19 cellular contexts compared by ENCODE assay signal in the genomic region with DNA sequence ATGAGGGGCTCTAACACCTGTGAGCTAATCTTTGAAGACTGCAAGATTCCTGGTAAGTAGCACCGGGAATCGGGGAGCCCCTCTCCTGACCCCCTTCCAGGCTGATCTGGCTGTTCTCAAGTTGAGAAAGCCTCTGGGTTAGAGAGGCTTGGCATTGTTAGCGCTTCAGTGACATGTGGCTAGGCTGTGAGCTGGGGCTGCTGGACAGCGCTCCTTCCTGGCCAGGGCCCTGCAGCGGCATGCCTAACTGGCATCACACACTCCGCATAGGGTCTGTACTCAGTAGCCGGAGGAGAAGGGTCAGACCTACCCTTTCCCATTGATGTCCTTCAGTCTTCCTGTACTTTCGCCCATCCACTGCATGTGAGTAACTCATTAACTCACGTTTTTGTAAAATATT. TPM values are rescaled to one million over a fixed set of nuclear protein-coding genes. Genes with fewer than 3 reads are reported as not detected.
"Had no signal": no experiment of that assay in that cellular context is flagged by ENCODE, and none has a peak within 500 bp of the region (broad histone marks: within the 10 kb centered on the region; RNA-seq: fewer than 3 reads in every experiment).

No MANE protein-coding gene starts in this region.

- H3K4me3 Mint-ChIP-seq: endodermal cell; naive thymus-derived CD4-positive, alpha-beta T cell; nephron progenitor cell; stimulated activated memory B cell treated with anti-CD40 and anti-IgM and Interleukin-4, amounts not matched to agents 10 μg/mL and 1 μg/mL and 100 μg/mL, for 72 hours; stimulated activated naive CD8-positive, alpha-beta T cell treated with anti-CD3 and anti-CD28 coated beads, Interleukin-15, Interleukin-2, amounts not matched to agents 100 ng/mL and 50 ng/mL, for 24 hours had no signal

- H3K36me3 ChIP-seq: uterus had no signal

- H3K4me3 ChIP-seq: coronary artery, hepatocyte, tibial artery, upper lobe of left lung, uterus had no signal

- H3K4me1 ChIP-seq: tibial artery, upper lobe of left lung, uterus had no signal

- H3K27me3 ChIP-seq: hepatocyte, tibial artery, upper lobe of left lung, uterus had no signal

- H2AFZ ChIP-seq: hepatocyte had no signal

- H3K9me3 Mint-ChIP-seq: endodermal cell; naive thymus-derived CD4-positive, alpha-beta T cell; nephron progenitor cell; stimulated activated memory B cell treated with anti-CD40 and anti-IgM and Interleukin-4, amounts not matched to agents 10 μg/mL and 1 μg/mL and 100 μg/mL, for 72 hours; stimulated activated naive CD8-positive, alpha-beta T cell treated with anti-CD3 and anti-CD28 coated beads, Interleukin-15, Interleukin-2, amounts not matched to agents 100 ng/mL and 50 ng/mL, for 24 hours had no signal

- ATAC-seq: naive thymus-derived CD4-positive, alpha-beta T cell; stimulated activated memory B cell treated with anti-CD40 and anti-IgM and Interleukin-4, amounts not matched to agents 10 μg/mL and 1 μg/mL and 100 μg/mL, for 72 hours had no signal

- H3K27ac Mint-ChIP-seq: endodermal cell; nephron progenitor cell; stimulated activated memory B cell treated with anti-CD40 and anti-IgM and Interleukin-4, amounts not matched to agents 10 μg/mL and 1 μg/mL and 100 μg/mL, for 72 hours; stimulated activated naive CD8-positive, alpha-beta T cell treated with anti-CD3 and anti-CD28 coated beads, Interleukin-15, Interleukin-2, amounts not matched to agents 100 ng/mL and 50 ng/mL, for 24 hours had no signal

- H3K27ac ChIP-seq: coronary artery, hepatocyte, tibial artery, upper lobe of left lung, uterus had no signal

- H3K4me1 Mint-ChIP-seq: endodermal cell had no signal

- DNase-seq: effector CD4-positive, alpha-beta T cell; endodermal cell; foreskin melanocyte; kidney; left cardiac atrium; left ventricle myocardium superior; naive thymus-derived CD4-positive, alpha-beta T cell; nephron progenitor cell; right cardiac atrium; stimulated activated CD4-positive, alpha-beta T cell treated with anti-CD3 and anti-CD28 coated beads, Interleukin-15, amount 100 ng/mL, for 24 hours; stimulated activated CD4-positive, alpha-beta T cell treated with anti-CD3 and anti-CD28 coated beads, Interleukin-1b, Interleukin-23, amount 100 ng/mL, for 48 hours; stimulated activated CD4-positive, alpha-beta T cell treated with anti-CD3 and anti-CD28 coated beads, Interleukin-4, amount 100 ng/mL, for 24 hours; tibial artery; upper lobe of left lung; uterus had no signal

- H3K27me3 Mint-ChIP-seq: naive thymus-derived CD4-positive, alpha-beta T cell; stimulated activated memory B cell treated with anti-CD40 and anti-IgM and Interleukin-4, amounts not matched to agents 10 μg/mL and 1 μg/mL and 100 μg/mL, for 72 hours; stimulated activated naive CD8-positive, alpha-beta T cell treated with anti-CD3 and anti-CD28 coated beads, Interleukin-15, Interleukin-2, amounts not matched to agents 100 ng/mL and 50 ng/mL, for 24 hours had no signal

- H3K9me3 ChIP-seq: tibial artery, upper lobe of left lung, uterus had no signal

- H3K4me2 ChIP-seq: hepatocyte had no signal

RNA-seq across cellular contexts. Expression of gene DISP2, which starts 55.0 kb away (rescaled TPM):
- polyA plus RNA-seq: naive thymus-derived CD4-positive, alpha-beta T cell had no signal
